ENCODE assay signal across 21 cellular contexts in the genomic region with DNA sequence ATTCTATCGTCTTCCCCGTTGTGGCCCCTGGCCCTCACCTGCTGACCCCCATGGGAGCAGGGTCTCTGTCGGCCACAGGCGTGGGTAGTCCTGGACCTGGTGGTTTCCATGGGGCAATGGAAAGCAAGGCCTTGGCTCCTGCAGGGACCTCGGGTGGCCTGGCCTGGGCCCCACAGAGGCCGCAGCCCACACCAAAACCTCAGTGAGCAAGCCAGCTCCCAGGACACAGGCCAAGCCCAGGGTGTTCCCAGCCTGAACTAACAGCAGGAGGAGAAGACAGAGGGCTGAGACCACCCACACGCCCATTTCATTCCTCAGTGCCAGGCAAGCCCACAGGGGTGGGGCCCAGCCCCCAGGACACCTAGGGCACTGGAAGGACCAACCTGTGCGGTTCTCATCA. TPM values are rescaled to one million over a fixed set of nuclear protein-coding genes. Genes with fewer than 3 reads are reported as not detected.
DNase-seq lines count a peak whose midpoint lies in the region; ATAC-seq and TF ChIP-seq lines count a peak whose summit lies in the region.
"Had no signal": no experiment of that assay in that cellular context is flagged by ENCODE, and none has a peak within 500 bp of the region (broad histone marks: within the 10 kb centered on the region; RNA-seq: fewer than 3 reads in every experiment).

No MANE protein-coding gene starts in this region.

- H3K4me3 ChIP-seq in HEK293 (ENCODE audit: low read depth, low read length) (no peak overlapping the region), smooth muscle cell (no peak overlapping the region)
- H3K4me3 ChIP-seq: K562, SK-N-MC had no signal

- H3K4me1 Mint-ChIP-seq in stimulated activated effector memory CD8-positive, alpha-beta T cell treated with anti-CD3 and anti-CD28 coated beads, Interleukin-12 subunit alpha, Interleukin-12 subunit beta, amount 100 ng/mL, for 72 hours, result peaks cover 34% of the 10 kb centered on the region

- no peaks in the 10 kb centered on the region for H3K36me3 Mint-ChIP-seq in stimulated activated effector memory CD8-positive, alpha-beta T cell treated with anti-CD3 and anti-CD28 coated beads, Interleukin-12 subunit alpha, Interleukin-12 subunit beta, amount 100 ng/mL, for 72 hours

- H3K9ac ChIP-seq in smooth muscle cell (ENCODE audit: low read depth), result no peak overlapping the region

- no peaks in the 10 kb centered on the region for H3K27me3 ChIP-seq in smooth muscle cell (ENCODE audit: low read depth)
- H3K27me3 ChIP-seq: BE2C had no signal

- CTCF ChIA-PET in HEK293 (lab: Yijun Ruan, JAX), result interaction anchor here (0.6 to 9.3 kb wide), 5 partner anchors 58 to 221 kb away, joined by 3 to 105 read pairs (median 5); no protein-coding TSS in a partner anchor

- H2AFZ ChIP-seq in smooth muscle cell (ENCODE audit: low read depth), result no peak overlapping the region

- H3K4me2 ChIP-seq in smooth muscle cell, result no peak overlapping the region

- ATAC-seq in Right ventricle myocardium inferior (no peak), left cardiac atrium (no peak)
- ATAC-seq in stimulated activated effector memory CD8-positive, alpha-beta T cell treated with anti-CD3 and anti-CD28 coated beads, Interleukin-12 subunit alpha, Interleukin-12 subunit beta, amount 100 ng/mL, for 72 hours, result no peak
- ATAC-seq: K562 had no signal

- POLR2A ChIA-PET in HEK293 (lab: Yijun Ruan, JAX), result no interaction called here

- no peaks in the 10 kb centered on the region for H3F3A ChIP-seq in smooth muscle cell (ENCODE audit: low read depth)

- peaks cover 5% of the 10 kb centered on the region for H4K20me1 ChIP-seq in smooth muscle cell (ENCODE audit: low read depth)

- DNase-seq in Right ventricle myocardium inferior (ENCODE audit: missing footprints), result peak; percentile 42
- DNase-seq in left cardiac atrium, result no peak
- peak; percentile 18 for DNase-seq in medulla oblongata (ENCODE audit: extremely low spot score)
- DNase-seq in stimulated activated effector memory CD8-positive, alpha-beta T cell treated with anti-CD3 and anti-CD28 coated beads, Interleukin-12 subunit alpha, Interleukin-12 subunit beta, amount 100 ng/mL, for 72 hours (ENCODE audit: low spot score in 2 of 2), result no peak
- DNase-seq in KG1 (lab: John Stamatoyannopoulos, UW), result no peak
- no peak for DNase-seq in T1000 (lab: John Stamatoyannopoulos, UW)
- DNase-seq in smooth muscle cell (lab: John Stamatoyannopoulos, UW; ENCODE audit: unreplicated experiment), result no peak
- DNase-seq: BE2C; CD4-positive, alpha-beta T cell; COR-L47; MM.1S; NCI-H1048; NCI-H1436; NCI-H187 treated with DMSO at 0.1 percent for 48 hours; NCI-H2107; NCI-H446 treated with DMSO at 0.1 percent for 48 hours; NCI-H526 treated with DMSO at 0.1 percent for 48 hours; SHP77 treated with DMSO at 0.1 percent for 48 hours had no signal

- no peak for TF ChIP-seq CTCF in HEK293 (tag by site-specific recombination; IDR thresholded peaks at IDR 0.05)
- no peak for TF ChIP-seq CTCF in smooth muscle cell (IDR thresholded peaks at IDR 0.05; ENCODE audit: borderline replicate concordance, insufficient read depth, poor library complexity, severe bottlenecking)

- H3K4me1 ChIP-seq in HEK293 (ENCODE audit: control insufficient read depth, insufficient read depth, low read length) (no peaks in the 10 kb centered on the region), smooth muscle cell (ENCODE audit: low read depth) (peaks cover 6% of the 10 kb centered on the region)
- H3K4me1 ChIP-seq: BE2C had no signal

- H3K9me3 Mint-ChIP-seq in stimulated activated effector memory CD8-positive, alpha-beta T cell treated with anti-CD3 and anti-CD28 coated beads, Interleukin-12 subunit alpha, Interleukin-12 subunit beta, amount 100 ng/mL, for 72 hours, result no peaks in the 10 kb centered on the region
- H3K9me3 Mint-ChIP-seq: CD4-positive, alpha-beta T cell had no signal

- H3K27ac Mint-ChIP-seq in stimulated activated effector memory CD8-positive, alpha-beta T cell treated with anti-CD3 and anti-CD28 coated beads, Interleukin-12 subunit alpha, Interleukin-12 subunit beta, amount 100 ng/mL, for 72 hours, result peak overlapping the region; percentile 68
- H3K27ac Mint-ChIP-seq: CD4-positive, alpha-beta T cell had no signal

- no peaks in the 10 kb centered on the region for H3K9me3 ChIP-seq in HEK293 (ENCODE audit: control insufficient read depth, insufficient read depth, low read depth, low read length)
- no peaks in the 10 kb centered on the region for H3K9me3 ChIP-seq in smooth muscle cell (replicated peaks; ENCODE audit: low read depth)
- H3K9me3 ChIP-seq: BE2C had no signal

- H3K4me3 Mint-ChIP-seq in stimulated activated effector memory CD8-positive, alpha-beta T cell treated with anti-CD3 and anti-CD28 coated beads, Interleukin-12 subunit alpha, Interleukin-12 subunit beta, amount 100 ng/mL, for 72 hours, result no peak overlapping the region
- H3K4me3 Mint-ChIP-seq: CD4-positive, alpha-beta T cell had no signal

- no peak overlapping the region for H3K27ac ChIP-seq in HEK293 (ENCODE audit: extremely low read depth, low read depth, low read length)
- no peak overlapping the region for H3K27ac ChIP-seq in smooth muscle cell (ENCODE audit: low read depth)
- H3K27ac ChIP-seq: SK-N-MC had no signal

- H3K36me3 ChIP-seq in HEK293 (ENCODE audit: control insufficient read depth in 2 of 2, insufficient read depth in 1 of 2, low read length in 2 of 2), result peaks cover 0 to 9% of the 10 kb centered on the region in 2 experiments; a peak in 2 of 3 replicates
- H3K36me3 ChIP-seq in smooth muscle cell (ENCODE audit: low read depth), result no peaks in the 10 kb centered on the region
- H3K36me3 ChIP-seq: BE2C had no signal

- WGBS in smooth muscle cell (ENCODE audit: low lambda C conversion rate), result 95% methylated on average over 8 of the region's 8 CpGs

- intact Hi-C loops in Right ventricle myocardium inferior (cut with DNase I) (no loop called here), left cardiac atrium (cut with DNase I) (no loop called here)

- H3K79me2 ChIP-seq in smooth muscle cell (ENCODE audit: low read depth), result no peaks in the 10 kb centered on the region

TF ChIP-seq in HEK293, 187 proteins besides CTCF, POLR2A, EP300 and RAD21 (continues in another document):
- TF ChIP-seq GLIS2 (tag by site-specific recombination; IDR thresholded peaks at IDR 0.05) (no peak), ZNF624 (tag by site-specific recombination; IDR thresholded peaks at IDR 0.05) (no peak), ZEB2 (tag by site-specific recombination; IDR thresholded peaks at IDR 0.05) (no peak), ZNF610 (tag by site-specific recombination; IDR thresholded peaks at IDR 0.05; ENCODE audit: borderline replicate concordance) (no peak)
- TF ChIP-seq, protein P1, sequence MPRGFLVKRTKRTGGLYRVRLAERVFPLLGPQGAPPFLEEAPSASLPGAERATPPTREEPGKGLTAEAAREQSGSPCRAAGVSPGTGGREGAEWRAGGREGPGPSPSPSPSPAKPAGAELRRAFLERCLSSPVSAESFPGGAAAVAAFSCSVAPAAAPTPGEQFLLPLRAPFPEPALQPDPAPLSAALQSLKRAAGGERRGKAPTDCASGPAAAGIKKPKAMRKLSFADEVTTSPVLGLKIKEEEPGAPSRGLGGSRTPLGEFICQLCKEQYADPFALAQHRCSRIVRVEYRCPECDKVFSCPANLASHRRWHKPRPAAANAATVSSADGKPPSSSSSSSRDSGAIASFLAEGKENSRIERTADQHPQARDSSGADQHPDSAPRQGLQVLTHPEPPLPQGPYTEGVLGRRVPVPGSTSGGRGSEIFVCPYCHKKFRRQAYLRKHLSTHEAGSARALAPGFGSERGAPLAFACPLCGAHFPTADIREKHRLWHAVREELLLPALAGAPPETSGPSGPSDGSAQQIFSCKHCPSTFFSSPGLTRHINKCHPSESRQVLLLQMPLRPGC (tag by site-specific recombination; IDR thresholded peaks at IDR 0.05), result no peak
- TF ChIP-seq, protein P2, sequence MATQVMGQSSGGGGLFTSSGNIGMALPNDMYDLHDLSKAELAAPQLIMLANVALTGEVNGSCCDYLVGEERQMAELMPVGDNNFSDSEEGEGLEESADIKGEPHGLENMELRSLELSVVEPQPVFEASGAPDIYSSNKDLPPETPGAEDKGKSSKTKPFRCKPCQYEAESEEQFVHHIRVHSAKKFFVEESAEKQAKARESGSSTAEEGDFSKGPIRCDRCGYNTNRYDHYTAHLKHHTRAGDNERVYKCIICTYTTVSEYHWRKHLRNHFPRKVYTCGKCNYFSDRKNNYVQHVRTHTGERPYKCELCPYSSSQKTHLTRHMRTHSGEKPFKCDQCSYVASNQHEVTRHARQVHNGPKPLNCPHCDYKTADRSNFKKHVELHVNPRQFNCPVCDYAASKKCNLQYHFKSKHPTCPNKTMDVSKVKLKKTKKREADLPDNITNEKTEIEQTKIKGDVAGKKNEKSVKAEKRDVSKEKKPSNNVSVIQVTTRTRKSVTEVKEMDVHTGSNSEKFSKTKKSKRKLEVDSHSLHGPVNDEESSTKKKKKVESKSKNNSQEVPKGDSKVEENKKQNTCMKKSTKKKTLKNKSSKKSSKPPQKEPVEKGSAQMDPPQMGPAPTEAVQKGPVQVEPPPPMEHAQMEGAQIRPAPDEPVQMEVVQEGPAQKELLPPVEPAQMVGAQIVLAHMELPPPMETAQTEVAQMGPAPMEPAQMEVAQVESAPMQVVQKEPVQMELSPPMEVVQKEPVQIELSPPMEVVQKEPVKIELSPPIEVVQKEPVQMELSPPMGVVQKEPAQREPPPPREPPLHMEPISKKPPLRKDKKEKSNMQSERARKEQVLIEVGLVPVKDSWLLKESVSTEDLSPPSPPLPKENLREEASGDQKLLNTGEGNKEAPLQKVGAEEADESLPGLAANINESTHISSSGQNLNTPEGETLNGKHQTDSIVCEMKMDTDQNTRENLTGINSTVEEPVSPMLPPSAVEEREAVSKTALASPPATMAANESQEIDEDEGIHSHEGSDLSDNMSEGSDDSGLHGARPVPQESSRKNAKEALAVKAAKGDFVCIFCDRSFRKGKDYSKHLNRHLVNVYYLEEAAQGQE (tag by site-specific recombination; IDR thresholded peaks at IDR 0.05), result no peak

RNA-seq across cellular contexts. Expression of a gene that starts 16.9 kb away (rescaled TPM):
- total RNA-seq in Right ventricle myocardium inferior, result 4.4 TPM
- 1 to 10 TPM; 5.7 to 5.8 TPM for total RNA-seq in left cardiac atrium
- total RNA-seq in smooth muscle cell, result 4.4 and 8.2 TPM in 2 replicates
- 7.4 and 8.0 TPM in 2 replicates for polyA plus RNA-seq in smooth muscle cell

RNA-seq across cellular contexts. Expression of a gene that starts 25.6 kb away (rescaled TPM):
- total RNA-seq in Right ventricle myocardium inferior (16.2 TPM), left cardiac atrium (10 to 100 TPM; 10.5 to 14.1 TPM), smooth muscle cell (9.7 and 14.2 TPM in 2 replicates)
- polyA plus RNA-seq in smooth muscle cell, result 15.8 and 22.3 TPM in 2 replicates

RNA-seq across cellular contexts. Expression of a gene that starts 31.1 kb away (rescaled TPM):
- total RNA-seq in Right ventricle myocardium inferior (158 TPM), left cardiac atrium (100 to 1,000 TPM; 159 to 176 TPM), smooth muscle cell (47.9 and 89.3 TPM in 2 replicates)
- 275 and 290 TPM in 2 replicates for polyA plus RNA-seq in smooth muscle cell

RNA-seq across cellular contexts. Expression of a gene that starts 53.5 kb away (rescaled TPM):
- 25.4 TPM for total RNA-seq in Right ventricle myocardium inferior
- total RNA-seq in left cardiac atrium, result 10 to 100 TPM; 20.5 to 22.7 TPM
- total RNA-seq in smooth muscle cell, result 14.8 and 20.4 TPM in 2 replicates
- polyA plus RNA-seq in smooth muscle cell, result 25.3 and 37.9 TPM in 2 replicates

Comparison
In these comparisons a context has a peak if more than half of its experiments do, and no peak if none do; other contexts are left out.
1. DNase-seq: peak in Right ventricle myocardium inferior (single experiment) and medulla oblongata (single experiment); none in left cardiac atrium (single experiment), stimulated activated effector memory CD8-positive, alpha-beta T cell treated with anti-CD3 and anti-CD28 coated beads, Interleukin-12 subunit alpha, Interleukin-12 subunit beta, amount 100 ng/mL, for 72 hours (0 of 2), KG1 (single experiment), T1000 (single experiment) and smooth muscle cell (single experiment).